Comparison of ENCODE assay signal across 8 cellular contexts in the genomic region with DNA sequence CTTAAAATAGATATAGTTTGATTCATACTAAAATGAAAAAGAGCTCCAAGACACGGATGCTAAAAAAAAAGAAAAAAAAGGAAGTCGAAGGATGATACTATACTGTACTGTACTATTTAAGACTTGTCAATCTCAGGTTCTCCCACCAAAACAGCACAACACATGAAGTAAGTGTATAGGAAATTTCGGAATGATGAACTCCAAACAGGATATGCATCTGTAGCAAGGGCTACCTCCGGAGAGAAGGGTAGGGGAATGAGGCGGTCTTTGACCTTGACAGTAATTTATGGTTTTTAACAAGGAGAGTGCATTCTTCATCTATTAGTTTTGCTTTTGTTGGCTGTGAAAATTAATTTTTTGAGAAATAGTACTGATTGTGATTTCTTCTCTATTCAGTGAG. TPM values are rescaled to one million over a fixed set of nuclear protein-coding genes. Genes with fewer than 3 reads are reported as not detected.
DNase-seq lines count a peak whose midpoint lies in the region; ATAC-seq, FAIRE-seq and TF ChIP-seq lines count a peak whose summit lies in the region.

No MANE protein-coding gene starts in this region.

- H3K36me3 ChIP-seq in OCI-LY1 (ENCODE audit: insufficient read depth, low read length): peaks cover 18% of the 10 kb centered on the region; the same call in 1 of the 2 replicates
- no peaks in the 10 kb centered on the region for H3K36me3 ChIP-seq in endocrine pancreas (ENCODE audit: control insufficient read depth, insufficient read depth, low read length)
- H3K36me3 ChIP-seq in pancreas: no peaks in the 10 kb centered on the region

- peak overlapping the region; percentile 90 for H3K4me2 ChIP-seq in OCI-LY1 (ENCODE audit: low read length)

- FAIRE-seq in pancreas (lab: Jason Lieb, UNC): no peak

- intact Hi-C loops in pancreas (cut with DNase I): no loop called here

- H3K9ac ChIP-seq in OCI-LY1 (ENCODE audit: low read length) (peak overlapping the region; percentile 52; the same call in 1 of the 2 replicates), endocrine pancreas (ENCODE audit: control insufficient read depth, insufficient read depth, low read length) (peak overlapping the region; percentile 26)

- ATAC-seq in pancreas (peak in 2 of 4 donors; percentile 2), HG03045 (IDR thresholded peaks at IDR 0.05; ENCODE audit: unreplicated experiment) (no peak)

- no peaks in the 10 kb centered on the region for H3K27me3 ChIP-seq in OCI-LY1 (ENCODE audit: insufficient read depth, low read length)
- no peaks in the 10 kb centered on the region for H3K27me3 ChIP-seq in endocrine pancreas (ENCODE audit: control insufficient read depth, insufficient read depth, low read length)
- H3K27me3 ChIP-seq in pancreas: no peaks in the 10 kb centered on the region

- H3K4me3 ChIP-seq in GM12865 (ENCODE audit: low read depth, low read length): peak overlapping the region; percentile 94
- peak overlapping the region; percentile 96 for H3K4me3 ChIP-seq in OCI-LY1 (ENCODE audit: low read depth, low read length, poor library complexity, severe bottlenecking)
- H3K4me3 ChIP-seq in endocrine pancreas (ENCODE audit: control insufficient read depth, insufficient read depth, low read length): peak overlapping the region; percentile 90
- H3K4me3 ChIP-seq in pancreas: peak overlapping the region; percentile 63 to 96 (median 90)

- no peaks in the 10 kb centered on the region for H3K9me2 ChIP-seq in OCI-LY1 (ENCODE audit: low read depth, low read length)

- H2AFZ ChIP-seq in OCI-LY1 (ENCODE audit: low read length): peak overlapping the region; percentile 82

- peak; percentile 13 for DNase-seq in GM12865 (ENCODE audit: low read depth)
- no peak for DNase-seq in pancreas
- no peak for DNase-seq in HT-29 (ENCODE audit: low spot score)
- DNase-seq in amniotic stem cell (lab: John Stamatoyannopoulos, UW): no peak
- DNase-seq in NCI-H345 (lab: John Stamatoyannopoulos, UW): no peak

- H3K79me2 ChIP-seq in OCI-LY1 (ENCODE audit: insufficient read depth, low read length): peaks cover 41% of the 10 kb centered on the region

- TF ChIP-seq CTCF in GM12865 (IDR thresholded peaks at IDR 0.05; ENCODE audit: insufficient read depth, low read depth, low read length, missing control alignments): no peak
- no peak for TF ChIP-seq CTCF in OCI-LY1 (IDR thresholded peaks at IDR 0.05; ENCODE audit: low read length)
- no peak for TF ChIP-seq CTCF in pancreas (IDR thresholded peaks at IDR 0.05)

- WGBS in pancreas, 2 donors: 50 to 53% methylated on average over 5 of the region's 5 CpGs

- no peaks in the 10 kb centered on the region; the same call in 1 of the 2 replicates for H4K20me1 ChIP-seq in OCI-LY1 (ENCODE audit: insufficient read depth, low read length)

- no peaks in the 10 kb centered on the region for H3F3A ChIP-seq in OCI-LY1 (ENCODE audit: insufficient read depth, low read length)

- H3K9me3 ChIP-seq in OCI-LY1 (ENCODE audit: low read length) (no peaks in the 10 kb centered on the region), endocrine pancreas (ENCODE audit: control insufficient read depth, low read length) (no peaks in the 10 kb centered on the region), pancreas (no peaks in the 10 kb centered on the region)

- no peak overlapping the region for H3K27ac ChIP-seq in OCI-LY1 (ENCODE audit: low read depth, low read length, poor library complexity, severe bottlenecking)
- H3K27ac ChIP-seq in pancreas: peak overlapping the region in 3 of 4 donors; percentile 19 to 85 (median 71)

- H3K4me1 ChIP-seq in OCI-LY1 (ENCODE audit: insufficient read depth, low read length, severe bottlenecking): peaks cover 28% of the 10 kb centered on the region
- H3K4me1 ChIP-seq in endocrine pancreas (ENCODE audit: control insufficient read depth, insufficient read depth, low read length): peaks cover 37% of the 10 kb centered on the region
- peaks cover 8 to 15% (median 15%) of the 10 kb centered on the region in 3 donors for H3K4me1 ChIP-seq in pancreas

RNA-seq across cellular contexts. Expression of a gene that starts 0.5 kb away (rescaled TPM):
- total RNA-seq in pancreas: 10 to 100 TPM in 5 of 6 donors, 1 to 10 TPM in 1; 10.0 to 27.8 (median 18.0) TPM
- polyA plus RNA-seq in pancreas: 10 to 100 TPM; 16.0 to 27.1 TPM
- 29.7 and 34.6 TPM in 2 replicates for total RNA-seq in HT-29 (2014; rRNA removed; shearing (Covaris generic))

RNA-seq across cellular contexts. Expression of a gene that starts 11.0 kb away (rescaled TPM):
- 10 to 100 TPM in 3 of 6 donors, 1 to 10 TPM in 3; 6.1 to 13.5 (median 10.1) TPM for total RNA-seq in pancreas
- 1 to 10 TPM; 4.0 to 4.6 TPM for polyA plus RNA-seq in pancreas
- total RNA-seq in HT-29 (2014; rRNA removed; shearing (Covaris generic)): 32.7 and 33.1 TPM in 2 replicates
